In genomic region chr4:86893136-86893535, GRCh38 we compare ENCODE assay signal across 1 cellular context.
TF ChIP-seq lines count a peak whose summit lies in the region.

No MANE protein-coding gene starts in this region.

TF ChIP-seq in GM23338, 12 proteins besides CTCF, POLR2A, EP300 and RAD21 (continued from another document):
- TF ChIP-seq ZNF331 (CRISPR knock-in tag; IDR thresholded peaks at IDR 0.05; ENCODE audit: low read depth): no peak
- TF ChIP-seq EZH2phosphoT487 (IDR thresholded peaks at IDR 0.05; ENCODE audit: unreplicated experiment): no peak
- TF ChIP-seq CREB1 (CRISPR knock-in tag; IDR thresholded peaks at IDR 0.05; ENCODE audit: low read depth): no peak
